Comparison of ENCODE assay signal across 8 cellular contexts in the genomic region with DNA sequence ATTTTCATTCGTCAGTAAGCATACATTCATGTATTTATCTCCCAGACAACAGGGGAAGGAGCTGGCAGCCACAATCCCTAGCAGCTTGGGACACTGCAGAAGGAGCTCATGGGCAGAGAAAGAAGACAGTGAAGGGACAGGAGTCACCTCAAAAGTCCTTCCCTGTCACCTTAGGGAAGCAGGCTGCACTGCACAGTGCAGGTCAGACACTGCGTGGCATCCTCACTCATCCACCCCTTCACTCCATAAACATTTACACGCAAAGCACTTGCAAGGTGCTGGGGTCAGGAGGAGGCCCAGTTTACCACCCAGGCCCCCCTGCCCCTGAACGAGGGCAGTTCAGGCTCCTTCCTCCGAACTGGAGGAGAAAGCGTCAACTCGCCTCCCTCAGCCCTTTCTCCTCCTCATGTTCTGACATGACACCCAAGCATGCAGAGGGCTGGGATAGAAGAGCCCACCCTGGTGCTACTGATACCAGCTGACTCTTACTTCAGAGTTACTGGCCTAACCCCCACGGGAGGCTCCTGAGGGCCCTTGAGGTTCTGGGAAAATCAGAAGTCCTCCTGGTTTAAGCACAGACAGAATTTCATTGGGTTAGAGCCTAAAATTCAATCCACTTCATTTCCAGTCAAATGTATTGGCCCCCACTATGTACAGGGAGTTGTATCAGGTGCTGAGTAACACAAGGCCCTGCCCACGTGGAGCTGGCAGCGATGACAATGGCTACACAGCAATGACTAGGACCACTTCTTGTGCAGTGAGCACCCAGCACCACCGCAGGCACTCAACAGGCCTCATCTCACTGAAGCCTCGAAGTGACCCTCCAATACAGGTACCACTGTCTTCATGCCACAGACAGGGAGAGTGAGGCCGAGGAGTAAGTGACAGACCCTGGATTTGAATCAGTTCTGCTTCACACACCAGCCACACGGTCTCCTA.
DNase-seq lines count a peak whose midpoint lies in the region; ATAC-seq and TF ChIP-seq lines count a peak whose summit lies in the region.

No MANE protein-coding gene starts in this region.

- no peaks in the 10 kb centered on the region for H3K27me3 ChIP-seq in BLaER1 treated with 17β-estradiol and CSF1 and Interleukin-3, amounts not matched to agents 10 nM and 100 nM
- H3K27me3 ChIP-seq in Loucy (ENCODE audit: insufficient read depth, low read length, poor library complexity, severe bottlenecking): no peaks in the 10 kb centered on the region

- no peak for ATAC-seq in GM19351 (IDR thresholded peaks at IDR 0.05; ENCODE audit: unreplicated experiment)

- 0 out of 2 replicates have a peak, but pooled peaks cover 3% of the 10 kb centered on the region for H3F3A ChIP-seq in Loucy (ENCODE audit: low read depth)

- H3K9me3 Mint-ChIP-seq in nephron progenitor cell: peaks cover 13% of the 10 kb centered on the region

- H2AFZ ChIP-seq in Loucy (ENCODE audit: low read length): no peak overlapping the region

- H3K9me3 ChIP-seq in BLaER1 treated with 17β-estradiol and CSF1 and Interleukin-3, amounts not matched to agents 10 nM and 100 nM (replicated peaks in 1 of 11): peaks cover 0 to 11% (median 8%) of the 10 kb centered on the region in 11 experiments; a peak in 11 of 22 replicates
- H3K9me3 ChIP-seq in Loucy (ENCODE audit: insufficient read depth, low read depth, low read length): no peaks in the 10 kb centered on the region

- peaks cover 0 to 19% (median 9%) of the 10 kb centered on the region in 11 experiments; a peak in 11 of 22 replicates for H3K36me3 ChIP-seq in BLaER1 treated with 17β-estradiol and CSF1 and Interleukin-3, amounts not matched to agents 10 nM and 100 nM
- H3K36me3 ChIP-seq in Loucy (ENCODE audit: insufficient read depth, low read length): no peaks in the 10 kb centered on the region

- peak overlapping the region; percentile 89 for H3K27ac Mint-ChIP-seq in nephron progenitor cell

- peak overlapping the region; percentile 89 to 98 (median 95) for H3K4me2 ChIP-seq in BLaER1 treated with 17β-estradiol and CSF1 and Interleukin-3, amounts not matched to agents 10 nM and 100 nM
- H3K4me2 ChIP-seq in Loucy (ENCODE audit: low read depth, low read length, poor library complexity, severe bottlenecking): peak overlapping the region; percentile 55

- H3K4me3 ChIP-seq in BLaER1 treated with 17β-estradiol and CSF1 and Interleukin-3, amounts not matched to agents 10 nM and 100 nM: peak overlapping the region in 8 of 10 experiments; percentile 3 to 39 (median 30); a peak in 8 of 20 replicates
- peak overlapping the region; percentile 28 for H3K4me3 ChIP-seq in Loucy (ENCODE audit: low read length, poor library complexity, severe bottlenecking)

- H3K4me3 Mint-ChIP-seq in nephron progenitor cell: no peak overlapping the region

- H3K79me2 ChIP-seq in Loucy (ENCODE audit: insufficient read depth, low read length): peaks cover 84% of the 10 kb centered on the region

- peaks cover 15% of the 10 kb centered on the region for H3K36me3 Mint-ChIP-seq in nephron progenitor cell (ENCODE audit: low read depth)

- no peak for DNase-seq in nephron progenitor cell
- DNase-seq in NCI-H2171 treated with DMSO at 0.1 percent for 48 hours (lab: John Stamatoyannopoulos, UW): no peak
- DNase-seq in activated gamma-delta T cell (lab: John Stamatoyannopoulos, UW): no peak
- no peak for DNase-seq in 8988T

- H3K4me1 Mint-ChIP-seq in nephron progenitor cell: peaks cover 59% of the 10 kb centered on the region

- H3K4me1 ChIP-seq in BLaER1 treated with 17β-estradiol and CSF1 and Interleukin-3, amounts not matched to agents 10 nM and 100 nM: peaks cover 96 to 99% (median 98%) of the 10 kb centered on the region in 10 experiments
- peaks cover 40% of the 10 kb centered on the region for H3K4me1 ChIP-seq in Loucy (ENCODE audit: insufficient read depth, low read length, poor library complexity, severe bottlenecking)

- H3K27me3 Mint-ChIP-seq in nephron progenitor cell (ENCODE audit: low read depth, poor library complexity): peaks cover 3% of the 10 kb centered on the region

- no peaks in the 10 kb centered on the region for H3K9me2 ChIP-seq in Loucy (replicated peaks; ENCODE audit: low read depth, low read length)

- H3K27ac ChIP-seq in BLaER1 treated with 17β-estradiol and CSF1 and Interleukin-3, amounts not matched to agents 10 nM and 100 nM: peak overlapping the region; percentile 86 to 93 (median 89)
- peak overlapping the region; percentile 84 for H3K27ac ChIP-seq in cingulate gyrus (ENCODE audit: low read depth, low read length)

- H4K20me1 ChIP-seq in BLaER1 treated with 17β-estradiol and CSF1 and Interleukin-3, amounts not matched to agents 10 nM and 100 nM: peaks cover 7 to 72% (median 34%) of the 10 kb centered on the region in 11 experiments; a peak in 17 of 22 replicates
- H4K20me1 ChIP-seq in Loucy (ENCODE audit: insufficient read depth, low read length, poor library complexity, severe bottlenecking): no peaks in the 10 kb centered on the region

- TF ChIP-seq CTCF in Loucy (conservative IDR thresholded peaks at IDR 0.05; ENCODE audit: low read length) (no peak; the same call in 1 of the 2 replicates), nephron progenitor cell (IDR thresholded peaks at IDR 0.05) (no peak)

- peak overlapping the region; percentile 70 to 86 (median 80) for H3K9ac ChIP-seq in BLaER1 treated with 17β-estradiol and CSF1 and Interleukin-3, amounts not matched to agents 10 nM and 100 nM
- H3K9ac ChIP-seq in Loucy (ENCODE audit: low read depth, low read length, poor library complexity, severe bottlenecking): peak overlapping the region; percentile 63
